ENCODE assay signal across 2 cellular contexts in the genomic region with DNA sequence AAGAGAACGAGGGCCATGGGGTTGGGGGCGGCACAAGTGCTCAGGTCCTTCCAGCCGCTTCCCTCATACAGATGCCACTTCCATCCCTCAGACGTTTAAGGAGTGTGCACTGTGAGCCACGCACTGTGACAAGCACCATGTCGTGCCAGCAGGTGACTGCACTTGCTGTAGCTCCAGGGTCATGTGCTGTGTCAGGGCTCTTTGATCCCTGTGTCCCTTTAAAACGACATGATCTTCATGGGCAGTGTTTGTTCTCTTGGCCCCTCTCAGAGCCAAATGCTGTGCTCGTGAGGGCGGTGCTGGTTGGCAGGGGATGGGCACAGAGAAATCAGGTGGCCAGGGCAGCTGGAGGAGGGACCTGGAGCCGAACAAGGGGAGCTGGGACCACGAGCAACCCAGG.
TF ChIP-seq lines count a peak whose summit lies in the region.

No MANE protein-coding gene starts in this region.

TF ChIP-seq in HCT116, 20 proteins besides CTCF, POLR2A, EP300 and RAD21:
- TF ChIP-seq CBX3 (IDR thresholded peaks at IDR 0.05; ENCODE audit: low read depth) (no peak), FOSL1 (IDR thresholded peaks at IDR 0.05; ENCODE audit: low read depth) (no peak), ELF1 (IDR thresholded peaks at IDR 0.05; ENCODE audit: borderline replicate concordance, low read depth) (no peak), YY1 (IDR thresholded peaks at IDR 0.05; ENCODE audit: extremely low read depth, insufficient replicate concordance, low read depth, low read length) (no peak), EZH2phosphoT487 (IDR thresholded peaks at IDR 0.05; ENCODE audit: borderline replicate concordance) (no peak), TCF7L2 (IDR thresholded peaks at IDR 0.05; ENCODE audit: borderline replicate concordance, extremely low read depth, insufficient read depth, insufficient read length) (no peak), SP1 (IDR thresholded peaks at IDR 0.05; ENCODE audit: low read depth) (no peak), EGR1 (IDR thresholded peaks at IDR 0.05; ENCODE audit: low read depth) (no peak), POLR2AphosphoS5 (IDR thresholded peaks at IDR 0.05; ENCODE audit: low read depth, low read length) (no peak), CEBPB (IDR thresholded peaks at IDR 0.05; ENCODE audit: low read depth) (no peak), EZH2 (IDR thresholded peaks at IDR 0.05) (no peak)

TF ChIP-seq in GM12878, 131 proteins besides CTCF, POLR2A, EP300 and RAD21:
- TF ChIP-seq ZBED1 (IDR thresholded peaks at IDR 0.05; ENCODE audit: borderline replicate concordance), result no peak
- TF ChIP-seq NFIC (IDR thresholded peaks at IDR 0.05; ENCODE audit: low read depth, low read length), result no peak
- TF ChIP-seq CREM (IDR thresholded peaks at IDR 0.05; ENCODE audit: low read depth), result no peak
- no peak for TF ChIP-seq SMARCA5 (IDR thresholded peaks at IDR 0.05)
- no peak for TF ChIP-seq USF1 (IDR thresholded peaks at IDR 0.05; ENCODE audit: borderline replicate concordance, extremely low read length, insufficient read depth, low read depth, low read length)
- no peak for TF ChIP-seq NFXL1 (IDR thresholded peaks at IDR 0.05; ENCODE audit: borderline replicate concordance)
- TF ChIP-seq, protein P1, sequence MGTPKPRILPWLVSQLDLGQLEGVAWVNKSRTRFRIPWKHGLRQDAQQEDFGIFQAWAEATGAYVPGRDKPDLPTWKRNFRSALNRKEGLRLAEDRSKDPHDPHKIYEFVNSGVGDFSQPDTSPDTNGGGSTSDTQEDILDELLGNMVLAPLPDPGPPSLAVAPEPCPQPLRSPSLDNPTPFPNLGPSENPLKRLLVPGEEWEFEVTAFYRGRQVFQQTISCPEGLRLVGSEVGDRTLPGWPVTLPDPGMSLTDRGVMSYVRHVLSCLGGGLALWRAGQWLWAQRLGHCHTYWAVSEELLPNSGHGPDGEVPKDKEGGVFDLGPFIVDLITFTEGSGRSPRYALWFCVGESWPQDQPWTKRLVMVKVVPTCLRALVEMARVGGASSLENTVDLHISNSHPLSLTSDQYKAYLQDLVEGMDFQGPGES (IDR thresholded peaks at IDR 0.05), result no peak
- no peak for TF ChIP-seq CUX1 (IDR thresholded peaks at IDR 0.05; ENCODE audit: insufficient replicate concordance, low read depth, low read length)
- no peak for TF ChIP-seq ZNF24 (IDR thresholded peaks at IDR 0.05)
- TF ChIP-seq RBBP5 (conservative IDR thresholded peaks at IDR 0.05), result no peak
- no peak for TF ChIP-seq SUZ12 (IDR thresholded peaks at IDR 0.05; ENCODE audit: unreplicated experiment)
- TF ChIP-seq CBX5 (IDR thresholded peaks at IDR 0.05; ENCODE audit: low read depth), result no peak
- TF ChIP-seq BHLHE40 (IDR thresholded peaks at IDR 0.05; ENCODE audit: borderline replicate concordance in 1 of 2, low read depth in 2 of 2, low read length in 1 of 2), result no peak
- TF ChIP-seq STAT3 (IDR thresholded peaks at IDR 0.05; ENCODE audit: low read depth, low read length), result no peak
- no peak for TF ChIP-seq NKRF (conservative IDR thresholded peaks at IDR 0.05)
- TF ChIP-seq FOS (IDR thresholded peaks at IDR 0.05; ENCODE audit: borderline replicate concordance, extremely low read depth, insufficient read length), result no peak
- no peak for TF ChIP-seq SUPT20H (IDR thresholded peaks at IDR 0.05; ENCODE audit: borderline replicate concordance, control insufficient read depth, low read depth, low read length)
- TF ChIP-seq SIX5 (IDR thresholded peaks at IDR 0.05; ENCODE audit: low read depth, low read length, severe bottlenecking), result no peak
- TF ChIP-seq NFYA (IDR thresholded peaks at IDR 0.05; ENCODE audit: borderline replicate concordance, low read depth, low read length), result no peak
- no peak for TF ChIP-seq BCLAF1 (IDR thresholded peaks at IDR 0.05)
